ENCODE assay signal across 15 cellular contexts in the genomic region with DNA sequence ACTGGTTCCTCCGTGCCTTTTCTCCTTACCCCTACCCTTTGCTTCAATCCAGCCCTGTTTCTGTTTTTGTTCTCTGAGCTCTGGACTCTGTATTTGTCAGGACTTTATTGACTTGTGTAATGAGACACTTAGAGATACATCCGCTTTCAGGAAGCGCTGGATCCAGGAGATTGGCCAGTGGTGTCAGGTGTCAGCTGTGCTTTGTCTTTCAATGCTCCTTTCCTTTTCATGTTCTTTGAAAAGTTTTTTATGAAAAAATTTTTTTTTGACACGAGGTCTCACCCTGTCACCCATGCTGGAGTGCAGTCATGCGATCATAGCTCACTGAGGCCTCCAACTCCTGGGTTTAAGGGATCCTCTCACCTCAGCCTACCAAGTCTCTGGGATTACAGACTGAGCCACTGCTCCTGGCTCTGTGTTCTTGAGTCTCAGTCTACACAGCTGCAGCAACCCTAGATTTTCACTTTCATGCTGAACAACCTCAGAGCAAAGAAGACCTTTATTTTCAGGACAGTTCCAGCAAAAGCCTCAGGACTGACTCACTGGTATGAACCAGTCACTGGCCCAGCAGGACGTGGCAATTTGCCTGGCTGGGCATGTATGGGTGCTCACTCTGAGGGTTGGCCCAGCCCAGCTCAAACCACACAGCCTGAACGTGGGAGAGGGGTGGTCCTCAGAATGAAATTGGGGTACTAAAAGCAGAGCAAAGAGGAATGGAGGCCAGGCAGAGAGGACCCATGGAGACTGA.
A peak's percentile ranks its signal among the peaks of the same experiment; 100 is the strongest.
DNase-seq lines count a peak whose midpoint lies in the region; ATAC-seq and TF ChIP-seq lines count a peak whose summit lies in the region.
"Had no signal": no experiment of that assay in that cellular context is flagged by ENCODE, and none has a peak within 500 bp of the region (broad histone marks: within the 10 kb centered on the region; RNA-seq: fewer than 3 reads in every experiment).

No MANE protein-coding gene starts in this region.

- H3K79me2 ChIP-seq in smooth muscle cell (ENCODE audit: low read depth) = no peaks in the 10 kb centered on the region

- H3K4me2 ChIP-seq in smooth muscle cell = peak overlapping the region; percentile 66

- H3K27me3 ChIP-seq in smooth muscle cell (ENCODE audit: low read depth) = no peaks in the 10 kb centered on the region

- no peaks in the 10 kb centered on the region for H3K9me3 ChIP-seq in smooth muscle cell (replicated peaks; ENCODE audit: low read depth)

- no peak for ATAC-seq in GM21360 (IDR thresholded peaks at IDR 0.05; ENCODE audit: unreplicated experiment)
- ATAC-seq: sciatic nerve, WTC11 had no signal

- H3K4me3 ChIP-seq in smooth muscle cell = no peak overlapping the region

- H3K36me3 ChIP-seq in smooth muscle cell (ENCODE audit: low read depth) = no peaks in the 10 kb centered on the region

- peaks cover 3% of the 10 kb centered on the region for H3K4me1 ChIP-seq in smooth muscle cell (ENCODE audit: low read depth)

- 54% methylated on average over 7 of the region's 7 CpGs for WGBS in smooth muscle cell (ENCODE audit: low lambda C conversion rate)

- DNase-seq in NCI-H748 (lab: John Stamatoyannopoulos, UW; ENCODE audit: unreplicated experiment) (peak; percentile 7), NCI-H748 treated with DMSO at 0.1 percent for 48 hours (lab: John Stamatoyannopoulos, UW) (no peak), NCI-H146 treated with DMSO at 0.1 percent for 48 hours (lab: John Stamatoyannopoulos, UW; ENCODE audit: unreplicated experiment) (peak; percentile 20), dermis blood vessel endothelial cell (peak; percentile 12), smooth muscle cell (lab: John Stamatoyannopoulos, UW; ENCODE audit: unreplicated experiment) (no peak), H4 (ENCODE audit: low spot score) (no peak), NCI-H1105 (lab: John Stamatoyannopoulos, UW) (no peak)
- DNase-seq: activated T-cell treated with anti-CD3 and anti-CD28 coated beads, Interleukin-2, amount 50 U/mL, for 48 hours; caudate nucleus; islet precursor cell; naive B cell; NCI-H526 treated with DMSO at 0.1 percent for 48 hours had no signal

- peak overlapping the region; percentile 69 for H3K27ac ChIP-seq in smooth muscle cell (ENCODE audit: low read depth)

- no peak for TF ChIP-seq CTCF in smooth muscle cell (IDR thresholded peaks at IDR 0.05; ENCODE audit: borderline replicate concordance, insufficient read depth, poor library complexity, severe bottlenecking)

- H3K9ac ChIP-seq in smooth muscle cell (ENCODE audit: low read depth) = peak overlapping the region; percentile 55

- no peaks in the 10 kb centered on the region for H4K20me1 ChIP-seq in smooth muscle cell (ENCODE audit: low read depth)

- H3F3A ChIP-seq in smooth muscle cell (ENCODE audit: low read depth) = peaks cover 5% of the 10 kb centered on the region

- H2AFZ ChIP-seq in smooth muscle cell (ENCODE audit: low read depth) = no peak overlapping the region

Comparison
In these comparisons a context has a peak if more than half of its experiments do, and no peak if none do; other contexts are left out.
1. DNase-seq: peak in NCI-H748 (single experiment), NCI-H146 treated with DMSO at 0.1 percent for 48 hours (single experiment) and dermis blood vessel endothelial cell (single experiment); none in NCI-H748 treated with DMSO at 0.1 percent for 48 hours (single experiment), smooth muscle cell (single experiment), H4 (single experiment) and NCI-H1105 (single experiment).